Comparison of ENCODE assay signal across 26 cellular contexts in genomic region chr12:59429766-59430165, GRCh38.
"Had no signal": no experiment of that assay in that cellular context is flagged by ENCODE, and none has a peak within 500 bp of the region (broad histone marks: within the 10 kb centered on the region; RNA-seq: fewer than 3 reads in every experiment).

No MANE protein-coding gene starts in this region.

- H3K4me1 ChIP-seq: colonic mucosa, esophagus muscularis mucosa, lower lobe of right lung, stomach, suprapubic skin, transverse colon had no signal

- DNase-seq: activated B cell treated with CpG ODN at 0.5 μM for 24 hours; activated CD4-positive, alpha-beta T cell treated with anti-CD3 and anti-CD28 coated beads for 36 hours; activated CD4-positive, alpha-beta T cell treated with anti-CD3 and anti-CD28 coated beads, Interleukin-2, amount 50 U/mL, for 4 hours; activated CD8-positive, alpha-beta memory T cell treated with anti-CD3 and anti-CD28 coated beads, Interleukin-2, amount 50 U/mL, for 48 hours; activated naive CD4-positive, alpha-beta T cell; activated naive CD8-positive, alpha-beta T cell treated with anti-CD3 and anti-CD28 coated beads for 36 hours; activated T-cell treated with anti-CD3 and anti-CD28 coated beads, Interleukin-2, amount 50 U/mL, for 4 hours; amniotic stem cell; caudate nucleus; colonic mucosa; dorsolateral prefrontal cortex; lower lobe of right lung; naive B cell; occipital lobe; stimulated activated CD4-positive, alpha-beta T cell treated with anti-CD3 and anti-CD28 coated beads, Interleukin-15, amount 100 ng/mL, for 24 hours; stomach; T1000; transverse colon had no signal

- H3K27ac ChIP-seq: colonic mucosa, dorsolateral prefrontal cortex, esophagus muscularis mucosa, hepatocyte, lower lobe of right lung, stomach, suprapubic skin, transverse colon had no signal

- FAIRE-seq: islet of Langerhans, urothelium cell line had no signal

- H3K9me3 ChIP-seq: colonic mucosa, esophagus muscularis mucosa, lower lobe of right lung, stomach, suprapubic skin, transverse colon had no signal

- ATAC-seq: activated CD4-positive, alpha-beta T cell treated with anti-CD3 and anti-CD28 coated beads for 36 hours; activated T-cell treated with anti-CD3 and anti-CD28 coated beads, Interleukin-2, amount 50 U/mL, for 4 hours; lower lobe of right lung; sciatic nerve; stimulated activated memory B cell treated with anti-CD40 and anti-IgM and Interleukin-4, amounts not matched to agents 10 μg/mL and 1 μg/mL and 100 μg/mL, for 72 hours had no signal

- H3K27me3 ChIP-seq: colonic mucosa, dorsolateral prefrontal cortex, hepatocyte, stomach, suprapubic skin, transverse colon had no signal

- H3K79me2 ChIP-seq: hepatocyte had no signal

- H3K4me2 ChIP-seq: hepatocyte, smooth muscle cell had no signal

- H3K4me3 ChIP-seq: colonic mucosa, dorsolateral prefrontal cortex, esophagus muscularis mucosa, hepatocyte, lower lobe of right lung, smooth muscle cell, stomach, suprapubic skin, transverse colon had no signal

- H3K36me3 ChIP-seq: colonic mucosa, esophagus muscularis mucosa, lower lobe of right lung, stomach, suprapubic skin, transverse colon had no signal

- H2AFZ ChIP-seq: hepatocyte had no signal
